In genomic region chr1:211653907-211654553, GRCh38 we compare ENCODE assay signal across 18 cellular contexts. TPM values are rescaled to one million over a fixed set of nuclear protein-coding genes. Genes with fewer than 3 reads are reported as not detected.
DNase-seq lines count a peak whose midpoint lies in the region; ATAC-seq and TF ChIP-seq lines count a peak whose summit lies in the region.
"Had no signal": no experiment of that assay in that cellular context is flagged by ENCODE, and none has a peak within 500 bp of the region (broad histone marks: within the 10 kb centered on the region; RNA-seq: fewer than 3 reads in every experiment).

No MANE protein-coding gene starts in this region.

- H3K36me3 ChIP-seq in GM23248 (ENCODE audit: low read depth) = no peaks in the 10 kb centered on the region
- H3K36me3 ChIP-seq in skeletal muscle satellite cell (ENCODE audit: insufficient read depth, low read length) = no peaks in the 10 kb centered on the region
- no peaks in the 10 kb centered on the region for H3K36me3 ChIP-seq in right atrium auricular region
- H3K36me3 ChIP-seq: upper lobe of left lung had no signal

- no peaks in the 10 kb centered on the region for H3K79me2 ChIP-seq in GM23248 (ENCODE audit: insufficient read depth)

- H3K9me3 Mint-ChIP-seq in WTC11 = no peaks in the 10 kb centered on the region
- H3K9me3 Mint-ChIP-seq: activated CD8-positive, alpha-beta T cell treated with anti-CD3 and anti-CD28 coated beads for 36 hours; brain; CD4-positive, alpha-beta memory T cell; effector memory CD8-positive, alpha-beta T cell had no signal

- no peak for TF ChIP-seq CTCF in WTC11 (IDR thresholded peaks at IDR 0.05)
- no peak for TF ChIP-seq CTCF in foreskin fibroblast (IDR thresholded peaks at IDR 0.05; ENCODE audit: low read depth, low read length)
- no peak for TF ChIP-seq CTCF in right atrium auricular region (IDR thresholded peaks at IDR 0.05)

- peak; percentile 76 for DNase-seq in GM23248
- no peak for DNase-seq in WTC11 (ENCODE audit: low spot score)
- peak; percentile 36 to 61 for DNase-seq in foreskin fibroblast
- no peak for DNase-seq in right atrium auricular region (ENCODE audit: low spot score)
- DNase-seq in SKM-1 (lab: John Stamatoyannopoulos, UW; ENCODE audit: unreplicated experiment) = no peak
- DNase-seq: activated CD8-positive, alpha-beta T cell treated with anti-CD3 and anti-CD28 coated beads for 36 hours; activated gamma-delta T cell treated with Interleukin-2 at 50 U/mL for 16 hours; CD4-positive, alpha-beta memory T cell; effector memory CD8-positive, alpha-beta T cell; glutamatergic neuron; NCI-H1694 treated with DMSO at 0.1 percent for 48 hours; NCI-H69; psoas muscle; SHP77 treated with DMSO at 0.1 percent for 48 hours had no signal

- ATAC-seq in WTC11 (no peak), HG02884 (IDR thresholded peaks at IDR 0.05; ENCODE audit: unreplicated experiment) (no peak)

- H4K20me1 ChIP-seq in GM23248 (ENCODE audit: insufficient read depth) = no peaks in the 10 kb centered on the region

- no peak overlapping the region for H3K4me3 ChIP-seq in GM23248
- no peak overlapping the region for H3K4me3 ChIP-seq in foreskin fibroblast (ENCODE audit: low read depth in 1 of 2, low read length in 2 of 2)
- H3K4me3 ChIP-seq in skeletal muscle satellite cell (ENCODE audit: low read length) = no peak overlapping the region
- H3K4me3 ChIP-seq in right atrium auricular region = no peak overlapping the region
- H3K4me3 ChIP-seq: psoas muscle, upper lobe of left lung had no signal

- H3K9me2 ChIP-seq in GM23248 (ENCODE audit: insufficient read depth) = no peaks in the 10 kb centered on the region

- POLR2A ChIA-PET in WTC11 (lab: Charles Lee) = no interaction called here

- CTCF ChIA-PET in WTC11 (lab: Charles Lee) = interaction anchor here (0.7 to 2.8 kb wide), 10 partner anchors 10 to 519 kb away, joined by 3 to 11 read pairs (median 6); partner anchors contain the start of gene SLC30A1

- no peaks in the 10 kb centered on the region for H3K9me3 ChIP-seq in GM23248 (ENCODE audit: low read depth)
- no peaks in the 10 kb centered on the region for H3K9me3 ChIP-seq in skeletal muscle satellite cell (replicated peaks; ENCODE audit: low read length)
- no peaks in the 10 kb centered on the region for H3K9me3 ChIP-seq in right atrium auricular region
- H3K9me3 ChIP-seq: psoas muscle, upper lobe of left lung had no signal

- no peak overlapping the region for H3K27ac Mint-ChIP-seq in WTC11
- H3K27ac Mint-ChIP-seq: activated CD8-positive, alpha-beta T cell treated with anti-CD3 and anti-CD28 coated beads for 36 hours; CD4-positive, alpha-beta memory T cell had no signal

- H3K9ac ChIP-seq in GM23248 = no peak overlapping the region
- H3K9ac ChIP-seq in skeletal muscle satellite cell (ENCODE audit: low read depth, low read length) = no peak overlapping the region

- no peaks in the 10 kb centered on the region for H3F3A ChIP-seq in GM23248 (ENCODE audit: insufficient read depth)

- H3K4me1 Mint-ChIP-seq in WTC11 = peaks cover 17% of the 10 kb centered on the region

- no peaks in the 10 kb centered on the region for H3K27me3 Mint-ChIP-seq in WTC11 (ENCODE audit: low read depth)
- H3K27me3 Mint-ChIP-seq: activated CD8-positive, alpha-beta T cell treated with anti-CD3 and anti-CD28 coated beads for 36 hours had no signal

- in situ Hi-C loops in GM23248 (cut with MboI) = loop anchor here (10.0 kb wide), 1 partner anchor 329 kb away; the partner anchor contains the start of gene TRAF5

- no peaks in the 10 kb centered on the region for H3K36me3 Mint-ChIP-seq in WTC11
- H3K36me3 Mint-ChIP-seq: brain; CD4-positive, alpha-beta memory T cell had no signal

- H3K4me2 ChIP-seq in GM23248 (ENCODE audit: unreplicated experiment) = peak overlapping the region; percentile 55
- H3K4me2 ChIP-seq in skeletal muscle satellite cell (ENCODE audit: low read length) = peak overlapping the region; percentile 10

- no peak overlapping the region for H3K4me3 Mint-ChIP-seq in WTC11
- H3K4me3 Mint-ChIP-seq: activated CD8-positive, alpha-beta T cell treated with anti-CD3 and anti-CD28 coated beads for 36 hours; CD4-positive, alpha-beta memory T cell; effector memory CD8-positive, alpha-beta T cell had no signal

- peak overlapping the region; percentile 5; the same call in 1 of the 2 replicates for H2AFZ ChIP-seq in GM23248

- H3K27ac ChIP-seq in GM23248 = no peak overlapping the region
- H3K27ac ChIP-seq in right atrium auricular region = no peak overlapping the region
- H3K27ac ChIP-seq: psoas muscle, upper lobe of left lung had no signal

- H3K4me1 ChIP-seq in GM23248 (ENCODE audit: insufficient read depth) = peaks cover 15% of the 10 kb centered on the region
- H3K4me1 ChIP-seq in skeletal muscle satellite cell (ENCODE audit: control insufficient read depth, insufficient read depth, low read length) = peaks cover 20% of the 10 kb centered on the region
- H3K4me1 ChIP-seq in right atrium auricular region = peaks cover 0 to 6% of the 10 kb centered on the region in 2 donors
- H3K4me1 ChIP-seq: psoas muscle had no signal

- H3K27me3 ChIP-seq in GM23248 (replicated peaks; ENCODE audit: insufficient read depth) = no peaks in the 10 kb centered on the region
- no peaks in the 10 kb centered on the region for H3K27me3 ChIP-seq in skeletal muscle satellite cell (ENCODE audit: control insufficient read depth, insufficient read depth, low read length)
- H3K27me3 ChIP-seq in right atrium auricular region = no peaks in the 10 kb centered on the region
- H3K27me3 ChIP-seq: upper lobe of left lung had no signal

- WGBS in GM23248 (ENCODE audit: low coverage in 1 of 2, low lambda C conversion rate in 2 of 2, missing lambda C conversion rate in 2 of 2), 2 experiments = 58 to 62% methylated on average over 8 to 9 of the region's 9 CpGs

TF ChIP-seq in WTC11, 78 proteins besides CTCF, POLR2A, EP300 and RAD21:
- TF ChIP-seq TCF7 (CRISPR knock-in tag; IDR thresholded peaks at IDR 0.05; ENCODE audit: low read depth) (no peak), TEAD1 (CRISPR knock-in tag; IDR thresholded peaks at IDR 0.05) (no peak), GABPB1 (CRISPR knock-in tag; IDR thresholded peaks at IDR 0.05) (0 out of 2 replicates have a peak, but pooled peaks have one; percentile 24), ZNF317 (CRISPR knock-in tag; IDR thresholded peaks at IDR 0.05; ENCODE audit: borderline replicate concordance, low read depth) (no peak)
- TF ChIP-seq, protein P1, sequence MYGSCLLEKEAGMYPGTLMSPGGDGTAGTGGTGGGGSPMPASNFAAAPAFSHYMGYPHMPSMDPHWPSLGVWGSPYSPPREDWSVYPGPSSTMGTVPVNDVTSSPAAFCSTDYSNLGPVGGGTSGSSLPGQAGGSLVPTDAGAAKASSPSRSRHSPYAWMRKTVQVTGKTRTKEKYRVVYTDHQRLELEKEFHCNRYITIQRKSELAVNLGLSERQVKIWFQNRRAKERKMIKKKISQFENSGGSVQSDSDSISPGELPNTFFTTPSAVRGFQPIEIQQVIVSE (CRISPR knock-in tag; IDR thresholded peaks at IDR 0.05; ENCODE audit: borderline replicate concordance) = no peak
TF ChIP-seq in WTC11: peak in this region for 1.

RNA-seq across cellular contexts. Expression of gene NEK2, which starts 21.4 kb away (rescaled TPM):
- total RNA-seq in GM23248 (2014; rRNA removed; shearing (Covaris generic)) = 11.3 and 13.8 TPM in 2 replicates
- polyA plus RNA-seq in GM23248 (2016; fragmentation: Nextera tagmentation; extraction: Ambion mirVana) = 10.6 TPM in 2 replicates
- total RNA-seq in WTC11 (2021) (22.7 to 25.2 TPM (median 23.5 TPM) in 3 replicates), right atrium auricular region (1 to 10 TPM in 1 of 2 donors, not detected in 1; 2.2 TPM)
- 10.4 and 12.0 TPM in 2 replicates for total RNA-seq in skeletal muscle satellite cell (2012; rRNA removed)
- total RNA-seq: CD4-positive, alpha-beta memory T cell; psoas muscle had no signal
- polyA plus RNA-seq: CD4-positive, alpha-beta memory T cell had no signal

Comparison
In these comparisons a context has a peak if more than half of its experiments do, and no peak if none do; other contexts are left out.
1. DNase-seq: peak in GM23248 (single experiment) and foreskin fibroblast (2 of 2); none in WTC11 (single experiment), right atrium auricular region (single experiment) and SKM-1 (single experiment).